ENCODE assay signal across 8 cellular contexts in genomic region chr5:126210955-126211354, GRCh38.
"Had no signal": no experiment of that assay in that cellular context is flagged by ENCODE, and none has a peak within 500 bp of the region (broad histone marks: within the 10 kb centered on the region; RNA-seq: fewer than 3 reads in every experiment).

No MANE protein-coding gene starts in this region.

- H3K4me2 ChIP-seq: GM23338 had no signal

- DNase-seq: H7, HFFc6, IMR-90, KBM-7 had no signal

- H3K27ac ChIP-seq: HL-60 had no signal

- H2AFZ ChIP-seq: GM23338 had no signal

- H3K4me3 ChIP-seq: GM23338, HAP-1 had no signal

- H3K4me1 ChIP-seq: HAP-1 had no signal

- ATAC-seq: GM23338, HCT116 had no signal

- H3K9me3 ChIP-seq: HAP-1 had no signal

- H3K36me3 ChIP-seq: HAP-1 had no signal
